Comparison of ENCODE assay signal across 8 cellular contexts in genomic region chr9:111482656-111483418, GRCh38. TPM values are rescaled to one million over a fixed set of nuclear protein-coding genes. Genes with fewer than 3 reads are reported as not detected.
DNase-seq lines count a peak whose midpoint lies in the region; ATAC-seq and TF ChIP-seq lines count a peak whose summit lies in the region.

No MANE protein-coding gene starts in this region.

- H3K4me3 Mint-ChIP-seq in activated naive CD8-positive, alpha-beta T cell treated with anti-CD3 and anti-CD28 coated beads for 36 hours: peak overlapping the region; percentile 87

- no peak for TF ChIP-seq CTCF in ovary (IDR thresholded peaks at IDR 0.05)
- no peak for TF ChIP-seq CTCF in thyroid gland (IDR thresholded peaks at IDR 0.05)

- intact Hi-C loops in head of caudate nucleus (cut with DNase I): loop anchor here (5.0 to 10.0 kb wide), 2 partner anchors 44 to 68 kb away; partner anchors contain the start of gene ZNF483
- intact Hi-C loops in ovary (cut with DNase I): no loop called here
- intact Hi-C loops in thyroid gland (cut with DNase I): no loop called here

- H3K27ac Mint-ChIP-seq in activated naive CD8-positive, alpha-beta T cell treated with anti-CD3 and anti-CD28 coated beads for 36 hours: peak overlapping the region; percentile 80

- H3K4me3 ChIP-seq in SK-N-MC (peak overlapping the region; percentile 99), ovary (peak overlapping the region; percentile 89), thyroid gland (replicated peaks in 1 of 3) (peak overlapping the region; percentile 60 to 83 (median 77))

- H3K9me3 ChIP-seq in SK-N-MC (ENCODE audit: low read depth, low read length) (no peaks in the 10 kb centered on the region), ovary (no peaks in the 10 kb centered on the region), thyroid gland (no peaks in the 10 kb centered on the region)

- TF ChIP-seq POLR2A in ovary (IDR thresholded peaks at IDR 0.05): peak; percentile 82
- TF ChIP-seq POLR2A in thyroid gland (IDR thresholded peaks at IDR 0.05): peak; percentile 45 to 74

- TF ChIP-seq EP300 in Ishikawa (IDR thresholded peaks at IDR 0.05; ENCODE audit: borderline replicate concordance) (no peak), ovary (IDR thresholded peaks at IDR 0.05) (no peak)

- H3K36me3 ChIP-seq in SK-N-MC (ENCODE audit: insufficient read depth, low read length) (0 out of 2 replicates have a peak, but pooled peaks cover 4% of the 10 kb centered on the region), ovary (no peaks in the 10 kb centered on the region), thyroid gland (no peaks in the 10 kb centered on the region)

- peaks cover 34% of the 10 kb centered on the region for H3K4me1 Mint-ChIP-seq in activated naive CD8-positive, alpha-beta T cell treated with anti-CD3 and anti-CD28 coated beads for 36 hours

- H3K36me3 Mint-ChIP-seq in activated naive CD8-positive, alpha-beta T cell treated with anti-CD3 and anti-CD28 coated beads for 36 hours: peaks cover 19% of the 10 kb centered on the region

- peak; percentile 57 for ATAC-seq in GM21619 (IDR thresholded peaks at IDR 0.05; ENCODE audit: unreplicated experiment)

- DNase-seq in ELR (ENCODE audit: low read depth): peak; percentile 78
- DNase-seq in SK-N-MC (ENCODE audit: low read depth, low spot score): no peak
- peak; percentile 75 for DNase-seq in activated naive CD8-positive, alpha-beta T cell treated with anti-CD3 and anti-CD28 coated beads for 36 hours
- peak; percentile 53 to 91 (median 80) for DNase-seq in head of caudate nucleus
- DNase-seq in ovary: peak; percentile 74 to 82 (median 78)
- peak; percentile 76 to 77 for DNase-seq in thyroid gland

- H3K27ac ChIP-seq in SK-N-MC (peak overlapping the region; percentile 72), ovary (peak overlapping the region; percentile 96 to 100), thyroid gland (peak overlapping the region; percentile 86 to 97 (median 95))

- peaks cover 4% of the 10 kb centered on the region for H3K27me3 Mint-ChIP-seq in activated naive CD8-positive, alpha-beta T cell treated with anti-CD3 and anti-CD28 coated beads for 36 hours

- peak overlapping the region; percentile 95 for H3K9ac ChIP-seq in SK-N-MC (ENCODE audit: insufficient read length)

- H3K4me1 ChIP-seq in ovary (ENCODE audit: insufficient read depth) (peaks cover 9% of the 10 kb centered on the region), thyroid gland (peaks cover 13 to 19% of the 10 kb centered on the region in 2 donors)

- TF ChIP-seq RAD21 in Ishikawa (IDR thresholded peaks at IDR 0.05; ENCODE audit: low read depth): no peak

- peaks cover 1% of the 10 kb centered on the region for H3K9me3 Mint-ChIP-seq in activated naive CD8-positive, alpha-beta T cell treated with anti-CD3 and anti-CD28 coated beads for 36 hours

- H3K27me3 ChIP-seq in ovary: no peaks in the 10 kb centered on the region
- H3K27me3 ChIP-seq in thyroid gland: no peaks in the 10 kb centered on the region

- WGBS in ovary, 3 donors: 0% methylated on average over 35 to 74 of the region's 74 CpGs
- 0 to 1% methylated on average over 36 to 43 of the region's 74 CpGs for WGBS in thyroid gland, 2 donors

TF ChIP-seq in Ishikawa, 13 proteins besides CTCF, POLR2A, EP300 and RAD21:
- TF ChIP-seq TAF1 (IDR thresholded peaks at IDR 0.05; ENCODE audit: low read depth) (peak; percentile 42; the same call in 1 of the 2 replicates), REST (IDR thresholded peaks at IDR 0.05; ENCODE audit: low read depth) (no peak), CREB1 (IDR thresholded peaks at IDR 0.05; ENCODE audit: low read depth) (no peak), TEAD4 (IDR thresholded peaks at IDR 0.05) (no peak), USF1 (IDR thresholded peaks at IDR 0.05) (0 out of 2 replicates have a peak, but pooled peaks have one; percentile 4), NFIC (IDR thresholded peaks at IDR 0.05) (no peak), ZBTB7A (IDR thresholded peaks at IDR 0.05; ENCODE audit: low read depth) (peak; percentile 99), TCF12 (IDR thresholded peaks at IDR 0.05; ENCODE audit: low read depth) (peak; percentile 39; the same call in 1 of the 2 replicates), CEBPB (IDR thresholded peaks at IDR 0.05) (peak; percentile 85), YY1 (IDR thresholded peaks at IDR 0.05; ENCODE audit: low read depth) (0 out of 2 replicates have a peak, but pooled peaks have one; percentile 27), EGR1 (IDR thresholded peaks at IDR 0.05) (no peak), FOXM1 (IDR thresholded peaks at IDR 0.05; ENCODE audit: borderline replicate concordance, low read depth) (no peak)
- TF ChIP-seq, protein P1, sequence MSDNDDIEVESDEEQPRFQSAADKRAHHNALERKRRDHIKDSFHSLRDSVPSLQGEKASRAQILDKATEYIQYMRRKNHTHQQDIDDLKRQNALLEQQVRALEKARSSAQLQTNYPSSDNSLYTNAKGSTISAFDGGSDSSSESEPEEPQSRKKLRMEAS (IDR thresholded peaks at IDR 0.05): no peak; the same call in 1 of the 2 replicates

RNA-seq across cellular contexts. Expression of gene ECPAS, which starts 1.3 kb away (rescaled TPM):
- 10 to 100 TPM; 77.4 to 82.6 TPM for total RNA-seq in activated naive CD8-positive, alpha-beta T cell treated with anti-CD3 and anti-CD28 coated beads for 36 hours
- total RNA-seq in ovary: 10 to 100 TPM; 51.3 to 97.6 (median 89.1) TPM
- polyA plus RNA-seq in ovary: 10 to 100 TPM; 23.5 to 55.9 TPM
- total RNA-seq in thyroid gland: 100 to 1,000 TPM in 1 of 4 donors, 10 to 100 TPM in 3; 78.1 to 128 (median 81.5) TPM

RNA-seq across cellular contexts. Expression of gene ZNF483, which starts 42.1 kb away (rescaled TPM):
- 1 to 10 TPM; 1.5 to 2.3 TPM for total RNA-seq in activated naive CD8-positive, alpha-beta T cell treated with anti-CD3 and anti-CD28 coated beads for 36 hours
- total RNA-seq in ovary (10 to 100 TPM; 21.1 to 55.5 (median 34.5) TPM), thyroid gland (10 to 100 TPM; 26.2 to 82.4 (median 36.0) TPM)
- 1 to 10 TPM; 3.2 to 5.0 TPM for polyA plus RNA-seq in ovary

Comparison
In these comparisons a context has a peak if more than half of its experiments do, and no peak if none do; other contexts are left out.
1. RNA of gene ZNF483, which starts 42.1 kb away (total RNA-seq): 26.2 to 82.4 TPM in thyroid gland and 21.1 to 55.5 TPM in ovary; 1.5 to 2.3 TPM in activated naive CD8-positive, alpha-beta T cell treated with anti-CD3 and anti-CD28 coated beads for 36 hours; every median in the first group is over 4 times any median in the second.
2. Peak in every context shown above with its lines, with median percentiles within 50 percentile points of each other: H3K27ac ChIP-seq and H3K4me3 ChIP-seq.